15 cellular contexts compared by ENCODE assay signal in the genomic region with DNA sequence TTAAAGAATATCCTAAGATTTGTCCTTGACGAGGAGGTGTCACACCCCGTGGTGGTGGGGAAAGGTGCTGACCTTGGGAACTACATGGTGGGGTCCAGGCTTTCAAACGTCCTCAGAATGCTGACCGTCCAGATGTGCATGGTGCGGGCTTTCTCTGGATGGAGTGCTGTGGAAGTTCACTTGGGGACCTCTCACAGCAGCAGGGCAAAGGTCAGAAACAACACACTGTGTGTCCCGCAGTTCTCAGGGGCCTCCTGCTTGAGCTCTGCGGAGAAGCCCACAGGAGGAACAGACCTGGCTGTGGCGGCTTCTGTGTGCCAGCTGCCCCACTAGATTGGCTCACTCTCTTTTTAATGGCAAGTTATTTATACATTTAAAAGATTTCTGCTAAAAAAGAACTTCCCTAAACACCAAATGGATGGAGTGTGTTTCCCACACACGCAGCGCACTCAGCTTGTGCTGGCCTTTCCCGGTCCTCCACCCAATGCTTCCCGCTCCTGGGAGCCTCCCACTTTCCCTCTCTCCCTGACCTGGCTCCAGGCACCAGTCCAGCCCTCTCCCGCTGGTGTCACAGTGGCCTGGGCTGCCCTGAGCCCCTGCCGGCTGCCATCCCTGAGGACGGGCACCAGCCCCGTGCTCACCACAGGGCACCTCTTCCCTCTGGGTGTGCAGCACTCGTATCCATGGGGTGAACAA.
DNase-seq lines count a peak whose midpoint lies in the region; ATAC-seq and TF ChIP-seq lines count a peak whose summit lies in the region.
"Had no signal": no experiment of that assay in that cellular context is flagged by ENCODE, and none has a peak within 500 bp of the region (broad histone marks: within the 10 kb centered on the region; RNA-seq: fewer than 3 reads in every experiment).

No MANE protein-coding gene starts in this region.

- no peak overlapping the region for H3K27ac ChIP-seq in Peyer's patch
- no peak overlapping the region for H3K27ac ChIP-seq in left lung
- peak overlapping the region; percentile 18 to 80 for H3K27ac ChIP-seq in ovary
- no peak overlapping the region for H3K27ac ChIP-seq in naive thymus-derived CD4-positive, alpha-beta T cell (ENCODE audit: low read depth, low read length)
- H3K27ac ChIP-seq: BLaER1 had no signal

- H3K4me1 ChIP-seq in Peyer's patch = no peaks in the 10 kb centered on the region
- H3K4me1 ChIP-seq in left lung = no peaks in the 10 kb centered on the region
- H3K4me1 ChIP-seq in ovary (ENCODE audit: insufficient read depth) = peaks cover 16% of the 10 kb centered on the region
- H3K4me1 ChIP-seq in naive thymus-derived CD4-positive, alpha-beta T cell (ENCODE audit: control insufficient read depth in 2 of 2, insufficient read depth in 2 of 2, low read length in 2 of 2) = no peaks in the 10 kb centered on the region
- H3K4me1 ChIP-seq: HAP-1 had no signal

- peaks cover 9 to 16% (median 14%) of the 10 kb centered on the region in 5 donors for H3K36me3 Mint-ChIP-seq in naive thymus-derived CD4-positive, alpha-beta T cell

- intact Hi-C loops in left lung (cut with DNase I) (no loop called here), ovary (cut with DNase I) (no loop called here)
- intact Hi-C loops in naive thymus-derived CD4-positive, alpha-beta T cell (cut with micrococcal nuclease) = no loop called here

- no peak for TF ChIP-seq EP300 in ovary (IDR thresholded peaks at IDR 0.05)

- ATAC-seq in activated CD4-positive, CD25-positive, alpha-beta regulatory T cell treated with anti-CD3 and anti-CD28 coated beads, Interleukin-2, amount 50 U/mL, for 24 hours = no peak
- no peak for ATAC-seq in left lung
- no peak for ATAC-seq in naive thymus-derived CD4-positive, alpha-beta T cell

- H3K27me3 ChIP-seq in Peyer's patch (no peaks in the 10 kb centered on the region), left lung (no peaks in the 10 kb centered on the region), ovary (no peaks in the 10 kb centered on the region)
- H3K27me3 ChIP-seq in naive thymus-derived CD4-positive, alpha-beta T cell (ENCODE audit: control insufficient read depth in 2 of 2, insufficient read depth in 2 of 2, low read length in 2 of 2) = no peaks in the 10 kb centered on the region
- H3K27me3 ChIP-seq: BLaER1 had no signal

- H3K9me3 ChIP-seq in Peyer's patch (no peaks in the 10 kb centered on the region), left lung (peaks cover 0 to 4% of the 10 kb centered on the region in 2 donors), ovary (no peaks in the 10 kb centered on the region)
- H3K9me3 ChIP-seq in naive thymus-derived CD4-positive, alpha-beta T cell (ENCODE audit: control insufficient read depth in 2 of 3, low read length in 3 of 3) = no peaks in the 10 kb centered on the region
- H3K9me3 ChIP-seq: HAP-1 had no signal

- WGBS in ovary, 3 donors = 12 to 34% (median 19%) methylated on average over 17 of the region's 17 CpGs

- no peaks in the 10 kb centered on the region for H3K27me3 Mint-ChIP-seq in naive thymus-derived CD4-positive, alpha-beta T cell

- H3K36me3 ChIP-seq in Peyer's patch (peaks cover 0 to 9% (median 0%) of the 10 kb centered on the region in 3 donors), left lung (peaks cover 0 to 13% of the 10 kb centered on the region in 2 donors), ovary (no peaks in the 10 kb centered on the region)
- no peaks in the 10 kb centered on the region for H3K36me3 ChIP-seq in naive thymus-derived CD4-positive, alpha-beta T cell (ENCODE audit: control insufficient read depth in 2 of 3, insufficient read depth in 3 of 3, low read length in 3 of 3)
- H3K36me3 ChIP-seq: HAP-1 had no signal

- TF ChIP-seq CTCF in Peyer's patch (IDR thresholded peaks at IDR 0.05) (no peak), left lung (IDR thresholded peaks at IDR 0.05) (no peak), ovary (IDR thresholded peaks at IDR 0.05) (no peak)

- DNase-seq in activated CD4-positive, CD25-positive, alpha-beta regulatory T cell treated with anti-CD3 and anti-CD28 coated beads, Interleukin-2, amount 50 U/mL, for 72 hours = peak; percentile 26
- DNase-seq in Peyer's patch (peak in 2 of 3 donors; percentile 44), left lung (peak; percentile 26 to 35), ovary (peak; percentile 67 to 84 (median 71)), EL (no peak), CD1c-positive myeloid dendritic cell (ENCODE audit: extremely low spot score) (no peak)
- DNase-seq in naive thymus-derived CD4-positive, alpha-beta T cell = no peak
- DNase-seq: 8988T, IMR-90, NCI-H2029, NCI-H524, OCI-M1 had no signal

- POLR2A ChIA-PET in naive thymus-derived CD4-positive, alpha-beta T cell (lab: Charles Lee) = no interaction called here

- H3K4me3 ChIP-seq in Peyer's patch = no peak overlapping the region
- no peak overlapping the region for H3K4me3 ChIP-seq in left lung
- no peak overlapping the region for H3K4me3 ChIP-seq in ovary
- no peak overlapping the region for H3K4me3 ChIP-seq in naive thymus-derived CD4-positive, alpha-beta T cell (ENCODE audit: low read length)
- H3K4me3 ChIP-seq: BLaER1, HAP-1 had no signal

- no peak overlapping the region for H3K4me3 Mint-ChIP-seq in naive thymus-derived CD4-positive, alpha-beta T cell

- H3K4me1 Mint-ChIP-seq in naive thymus-derived CD4-positive, alpha-beta T cell = peaks cover 0 to 5% (median 2%) of the 10 kb centered on the region in 7 donors

- peaks cover 0 to 2% (median under 1%) of the 10 kb centered on the region in 11 donors for H3K9me3 Mint-ChIP-seq in naive thymus-derived CD4-positive, alpha-beta T cell

- H3K27ac Mint-ChIP-seq in naive thymus-derived CD4-positive, alpha-beta T cell = peak overlapping the region in 1 of 9 donors; percentile 67

- no peak for TF ChIP-seq POLR2A in Peyer's patch (IDR thresholded peaks at IDR 0.05)
- TF ChIP-seq POLR2A in ovary (IDR thresholded peaks at IDR 0.05) = no peak

- CTCF ChIA-PET in naive thymus-derived CD4-positive, alpha-beta T cell (lab: Charles Lee) = interaction anchor here (0.6 kb wide), 1 partner anchor 22 kb away, joined by 3 read pairs; no protein-coding TSS in a partner anchor

Comparison
In these comparisons a context has a peak if more than half of its experiments do, and no peak if none do; other contexts are left out.
1. DNase-seq: peak in activated CD4-positive, CD25-positive, alpha-beta regulatory T cell treated with anti-CD3 and anti-CD28 coated beads, Interleukin-2, amount 50 U/mL, for 72 hours (single experiment), Peyer's patch (2 of 3), left lung (2 of 2) and ovary (5 of 5); none in naive thymus-derived CD4-positive, alpha-beta T cell (0 of 9), EL (single experiment) and CD1c-positive myeloid dendritic cell (single experiment).
2. H3K27ac ChIP-seq: peak in ovary (2 of 2); none in Peyer's patch (0 of 4), left lung (0 of 2) and naive thymus-derived CD4-positive, alpha-beta T cell (single experiment).